ENCODE assay signal across 8 cellular contexts in the genomic region with DNA sequence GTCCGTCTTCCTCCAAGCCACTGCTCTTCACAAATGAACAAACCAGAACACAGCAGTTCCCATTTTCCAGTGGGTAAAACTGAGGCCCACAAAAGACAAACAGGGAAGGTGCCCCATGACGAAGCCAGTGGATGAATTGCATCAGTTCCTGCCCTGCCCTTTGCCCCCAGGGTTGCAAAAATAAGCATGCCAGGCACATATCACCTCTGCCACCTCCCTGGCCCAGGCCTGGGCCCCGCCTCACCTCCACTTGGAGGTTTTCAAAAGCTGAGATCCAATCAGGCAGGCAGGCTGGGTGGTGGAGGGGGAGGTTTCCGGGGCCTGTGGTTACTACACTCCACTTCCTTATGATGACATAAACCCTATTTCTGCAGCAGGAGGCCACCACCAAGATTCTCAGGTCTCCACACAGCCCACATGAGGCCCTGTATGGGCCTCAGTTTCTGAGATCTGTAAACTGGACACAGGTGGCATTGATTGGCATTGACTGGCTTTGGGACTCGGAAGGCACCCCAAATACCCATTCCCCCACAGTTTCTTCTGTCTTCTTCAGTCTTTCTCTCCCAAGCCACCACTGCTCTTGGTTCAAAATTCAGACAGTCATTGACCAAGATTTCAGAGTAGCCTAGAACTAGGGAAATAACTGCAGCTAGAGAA.
A peak's percentile ranks its signal among the peaks of the same experiment; 100 is the strongest.
DNase-seq lines count a peak whose midpoint lies in the region; ATAC-seq and TF ChIP-seq lines count a peak whose summit lies in the region.

No MANE protein-coding gene starts in this region.

- DNase-seq in NK-92 (lab: John Stamatoyannopoulos, UW; ENCODE audit: unreplicated experiment) (peak; percentile 53), fibroblast of pulmonary artery (ENCODE audit: low read depth) (peak; percentile 77), NCI-H2081 (lab: John Stamatoyannopoulos, UW) (no peak), NCI-H446 treated with DMSO at 0.1 percent for 48 hours (lab: John Stamatoyannopoulos, UW) (no peak)
- DNase-seq in activated CD8-positive, alpha-beta memory T cell treated with anti-CD3 and anti-CD28 coated beads, Interleukin-2, amount 50 U/mL, for 4 hours = peak; percentile 86
- peak; percentile 93 for DNase-seq in stimulated activated CD4-positive, alpha-beta T cell treated with anti-CD3 and anti-CD28 coated beads, Interleukin-15, amount 100 ng/mL, for 24 hours

- no peak overlapping the region for H3K4me3 ChIP-seq in fibroblast of pulmonary artery (replicated peaks; ENCODE audit: low read depth, low read length)

- no peak for TF ChIP-seq CTCF in fibroblast of pulmonary artery (IDR thresholded peaks at IDR 0.05; ENCODE audit: low read length, missing control alignments)

- ATAC-seq in GM18858 (IDR thresholded peaks at IDR 0.05; ENCODE audit: unreplicated experiment) = peak; percentile 58
- peak; percentile 70 for ATAC-seq in HG02981 (IDR thresholded peaks at IDR 0.05; ENCODE audit: unreplicated experiment)

Comparison
In these comparisons a context has a peak if more than half of its experiments do, and no peak if none do; other contexts are left out.
1. DNase-seq: peak in NK-92 (single experiment), activated CD8-positive, alpha-beta memory T cell treated with anti-CD3 and anti-CD28 coated beads, Interleukin-2, amount 50 U/mL, for 4 hours (single experiment), fibroblast of pulmonary artery (single experiment) and stimulated activated CD4-positive, alpha-beta T cell treated with anti-CD3 and anti-CD28 coated beads, Interleukin-15, amount 100 ng/mL, for 24 hours (single experiment); none in NCI-H2081 (0 of 2) and NCI-H446 treated with DMSO at 0.1 percent for 48 hours (single experiment).